In the genomic region with DNA sequence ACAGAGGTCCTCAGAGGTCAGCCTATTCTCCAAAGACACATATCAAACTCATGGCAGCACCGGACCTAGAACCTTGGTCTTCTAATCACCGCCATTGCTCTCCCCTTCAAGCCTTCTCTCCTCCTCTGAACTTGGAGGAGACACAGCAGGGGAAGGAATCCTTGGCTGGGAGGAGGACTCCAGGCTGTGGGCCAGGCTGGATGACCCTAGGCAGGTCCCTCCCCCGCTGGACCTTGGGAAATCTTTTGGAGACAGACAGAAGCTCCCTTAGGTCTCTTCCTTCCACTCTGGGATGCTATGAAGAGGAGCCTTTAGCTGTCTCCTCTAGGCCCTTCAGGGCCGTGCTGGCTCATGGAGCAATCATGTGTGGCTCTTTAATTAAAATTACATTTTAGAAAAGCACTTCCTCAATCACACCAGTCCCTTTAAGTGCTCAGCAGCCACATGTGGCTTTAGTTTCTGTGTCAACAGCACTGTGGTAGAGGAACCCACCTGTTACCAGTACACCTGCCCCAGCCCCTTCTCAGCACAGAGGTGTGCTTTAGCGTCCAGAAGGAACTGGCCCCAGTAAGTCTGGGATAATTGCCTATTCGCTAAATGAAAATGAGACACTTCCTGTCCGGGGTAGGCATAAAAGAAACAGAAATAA, we compare ENCODE assay signal across 10 cellular contexts.
DNase-seq lines count a peak whose midpoint lies in the region; ATAC-seq and TF ChIP-seq lines count a peak whose summit lies in the region.
"Had no signal": no experiment of that assay in that cellular context is flagged by ENCODE, and none has a peak within 500 bp of the region (broad histone marks: within the 10 kb centered on the region; RNA-seq: fewer than 3 reads in every experiment).

No MANE protein-coding gene starts in this region.

- no peak for DNase-seq in CD8-positive, alpha-beta memory T cell
- DNase-seq in NCI-H1436 treated with DMSO at 0.1 percent for 48 hours (lab: John Stamatoyannopoulos, UW) = peak; percentile 49
- DNase-seq in middle frontal gyrus (ENCODE audit: extremely low spot score, low spot score) = no peak
- no peak for DNase-seq in posterior vena cava (ENCODE audit: low spot score)
- DNase-seq: activated CD8-positive, alpha-beta memory T cell treated with anti-CD3 and anti-CD28 coated beads for 24 hours; nucleus accumbens had no signal

- peaks cover 10% of the 10 kb centered on the region for H3K4me1 ChIP-seq in CD8-positive, alpha-beta memory T cell (ENCODE audit: insufficient read depth, low read length)
- peaks cover 0 to 58% (median 5%) of the 10 kb centered on the region in 3 donors for H3K4me1 ChIP-seq in gastroesophageal sphincter

- H3K36me3 ChIP-seq in CD8-positive, alpha-beta memory T cell (ENCODE audit: insufficient read depth, low read length) = peaks cover 56% of the 10 kb centered on the region
- H3K36me3 ChIP-seq in gastroesophageal sphincter = peaks cover 0 to 68% of the 10 kb centered on the region in 2 donors

- H3K36me3 Mint-ChIP-seq in CD8-positive, alpha-beta memory T cell = peaks cover 7 to 99% (median 24%) of the 10 kb centered on the region in 3 donors

- no peak overlapping the region for H3K4me3 ChIP-seq in CD8-positive, alpha-beta memory T cell (ENCODE audit: low read length)
- H3K4me3 ChIP-seq in gastroesophageal sphincter = no peak overlapping the region

- H3K27me3 Mint-ChIP-seq in CD8-positive, alpha-beta memory T cell = peaks cover 0 to 3% of the 10 kb centered on the region in 2 donors

- H3K4me1 Mint-ChIP-seq in CD8-positive, alpha-beta memory T cell = peaks cover 59 to 75% (median 68%) of the 10 kb centered on the region in 3 donors

- H3K4me3 Mint-ChIP-seq in CD8-positive, alpha-beta memory T cell = no peak overlapping the region

- peak overlapping the region; percentile 35 to 95 (median 76) for H3K27ac Mint-ChIP-seq in CD8-positive, alpha-beta memory T cell

- WGBS in gastroesophageal sphincter (ENCODE audit: low coverage in 1 of 2), 2 donors = 79 to 86% methylated on average over 2 to 7 of the region's 7 CpGs

- CTCF ChIA-PET in CD8-positive, alpha-beta memory T cell (lab: Charles Lee) = no interaction called here

- TF ChIP-seq POLR2A in gastroesophageal sphincter (IDR thresholded peaks at IDR 0.05) = no peak

- no peak for TF ChIP-seq CTCF in gastroesophageal sphincter (IDR thresholded peaks at IDR 0.05)

- H3K9me3 ChIP-seq in CD8-positive, alpha-beta memory T cell (ENCODE audit: low read length) = no peaks in the 10 kb centered on the region
- H3K9me3 ChIP-seq in gastroesophageal sphincter = no peaks in the 10 kb centered on the region

- intact Hi-C loops in posterior vena cava (cut with DNase I) = no loop called here

- peak; percentile 46 for ATAC-seq in GM19397 (IDR thresholded peaks at IDR 0.05; ENCODE audit: unreplicated experiment)
- ATAC-seq in gastroesophageal sphincter = peak; percentile 57
- no peak for ATAC-seq in GM18498 (IDR thresholded peaks at IDR 0.05; ENCODE audit: unreplicated experiment)
- no peak for ATAC-seq in GM18909 (IDR thresholded peaks at IDR 0.05; ENCODE audit: poor library complexity, unreplicated experiment)

- H3K27me3 ChIP-seq in CD8-positive, alpha-beta memory T cell (ENCODE audit: insufficient read depth, low read length, poor library complexity, severe bottlenecking) = no peaks in the 10 kb centered on the region
- H3K27me3 ChIP-seq in gastroesophageal sphincter = no peaks in the 10 kb centered on the region

- no peak for TF ChIP-seq EP300 in gastroesophageal sphincter (IDR thresholded peaks at IDR 0.05)

- POLR2A ChIA-PET in CD8-positive, alpha-beta memory T cell (lab: Charles Lee) = interaction anchor here (1.4 kb wide), 1 partner anchor 106 kb away, joined by 3 read pairs; no protein-coding TSS in a partner anchor

- H3K27ac ChIP-seq in CD8-positive, alpha-beta memory T cell (ENCODE audit: low read depth, low read length) = no peak overlapping the region
- no peak overlapping the region for H3K27ac ChIP-seq in gastroesophageal sphincter

- H3K9me3 Mint-ChIP-seq in CD8-positive, alpha-beta memory T cell = no peaks in the 10 kb centered on the region

Comparison
In these comparisons a context has a peak if more than half of its experiments do, and no peak if none do; other contexts are left out.
1. ATAC-seq: peak in GM19397 (single experiment) and gastroesophageal sphincter (single experiment); none in GM18498 (single experiment) and GM18909 (single experiment).